In genomic region chr1:45864124-45864721, GRCh38 we compare ENCODE assay signal across 9 cellular contexts.
DNase-seq lines count a peak whose midpoint lies in the region.
"Had no signal": no experiment of that assay in that cellular context is flagged by ENCODE, and none has a peak within 500 bp of the region (broad histone marks: within the 10 kb centered on the region; RNA-seq: fewer than 3 reads in every experiment).

No MANE protein-coding gene starts in this region.

- no peaks in the 10 kb centered on the region for H3K9me3 ChIP-seq in endocrine pancreas (ENCODE audit: control insufficient read depth, low read length)

- H3K4me1 ChIP-seq in endocrine pancreas (ENCODE audit: control insufficient read depth, insufficient read depth, low read length): peaks cover 10% of the 10 kb centered on the region

- no peaks in the 10 kb centered on the region for H3K27me3 ChIP-seq in endocrine pancreas (ENCODE audit: control insufficient read depth, insufficient read depth, low read length)

- H3K9ac ChIP-seq in endocrine pancreas (ENCODE audit: control insufficient read depth, insufficient read depth, low read length): no peak overlapping the region

- DNase-seq in EL (peak; percentile 20), NCI-H69 (lab: John Stamatoyannopoulos, UW) (peak; percentile 85), pons (ENCODE audit: low spot score) (peak; percentile 58), KG1 (lab: John Stamatoyannopoulos, UW) (no peak), UCSD-AML1 (lab: John Stamatoyannopoulos, UW; ENCODE audit: unreplicated experiment) (no peak), GM19240 (ENCODE audit: insufficient read length, low spot score) (no peak), HuH-7 (ENCODE audit: low spot score) (no peak)
- DNase-seq: stimulated activated CD4-positive, alpha-beta T cell treated with anti-CD3 and anti-CD28 coated beads, Interleukin-2, amount 100 ng/mL, for 24 hours had no signal

- H3K36me3 ChIP-seq in endocrine pancreas (ENCODE audit: control insufficient read depth, insufficient read depth, low read length): no peaks in the 10 kb centered on the region

- H3K4me3 ChIP-seq in endocrine pancreas (ENCODE audit: control insufficient read depth, insufficient read depth, low read length): peak overlapping the region; percentile 85

Comparison
In these comparisons a context has a peak if more than half of its experiments do, and no peak if none do; other contexts are left out.
1. DNase-seq: peak in EL (single experiment), NCI-H69 (single experiment) and pons (single experiment); none in KG1 (single experiment), UCSD-AML1 (single experiment), GM19240 (single experiment) and HuH-7 (single experiment).